In genomic region chr1:19453843-19454242, GRCh38 we compare ENCODE assay signal across 11 cellular contexts. TPM values are rescaled to one million over a fixed set of nuclear protein-coding genes. Genes with fewer than 3 reads are reported as not detected.
A peak's percentile ranks its signal among the peaks of the same experiment; 100 is the strongest.
DNase-seq lines count a peak whose midpoint lies in the region; ATAC-seq and TF ChIP-seq lines count a peak whose summit lies in the region.
"Had no signal": no experiment of that assay in that cellular context is flagged by ENCODE, and none has a peak within 500 bp of the region (broad histone marks: within the 10 kb centered on the region; RNA-seq: fewer than 3 reads in every experiment).

No MANE protein-coding gene starts in this region.

- no peak for TF ChIP-seq CTCF in CD4-positive, alpha-beta T cell (IDR thresholded peaks at IDR 0.05)
- TF ChIP-seq CTCF in Peyer's patch (IDR thresholded peaks at IDR 0.05) (no peak), glutamatergic neuron (IDR thresholded peaks at IDR 0.05; ENCODE audit: partially characterized antibody, unreplicated experiment) (no peak), sigmoid colon (IDR thresholded peaks at IDR 0.05) (no peak)

- CTCF ChIA-PET in CD4-positive, alpha-beta T cell (lab: Charles Lee): no interaction called here

- peaks cover 0 to 4% (median 0%) of the 10 kb centered on the region in 3 donors for H3K36me3 ChIP-seq in Peyer's patch
- no peaks in the 10 kb centered on the region for H3K36me3 ChIP-seq in sigmoid colon

- H3K4me1 Mint-ChIP-seq in CD4-positive, alpha-beta T cell (ENCODE audit: low read depth): peaks cover 87% of the 10 kb centered on the region
- H3K4me1 Mint-ChIP-seq in glutamatergic neuron (ENCODE audit: low read depth, unreplicated experiment): peaks cover 74% of the 10 kb centered on the region

- no peaks in the 10 kb centered on the region for H3K9me3 ChIP-seq in CD4-positive, alpha-beta T cell (ENCODE audit: control insufficient read depth, low read length)
- H3K9me3 ChIP-seq in Peyer's patch: no peaks in the 10 kb centered on the region
- H3K9me3 ChIP-seq in sigmoid colon: no peaks in the 10 kb centered on the region
- H3K9me3 ChIP-seq: body of pancreas had no signal

- POLR2A ChIA-PET in CD4-positive, alpha-beta T cell (lab: Charles Lee): interaction anchor here (0.9 to 1.7 kb wide), 6 partner anchors 8 to 143 kb away, joined by 3 to 12 read pairs (median 5); a partner anchor contains a TSS

- TF ChIP-seq POLR2A in Peyer's patch (IDR thresholded peaks at IDR 0.05) (no peak), sigmoid colon (IDR thresholded peaks at IDR 0.05) (no peak)

- H3K4me1 ChIP-seq in Peyer's patch: peaks cover 13 to 96% (median 39%) of the 10 kb centered on the region in 4 donors
- H3K4me1 ChIP-seq in sigmoid colon: peaks cover 0 to 100% (median 99%) of the 10 kb centered on the region in 4 donors

- H3K27ac ChIP-seq in CD4-positive, alpha-beta T cell (ENCODE audit: low read depth, low read length): no peak overlapping the region
- peak overlapping the region in 3 of 4 donors; percentile 42 to 77 (median 68) for H3K27ac ChIP-seq in Peyer's patch
- H3K27ac ChIP-seq in sigmoid colon: peak overlapping the region; percentile 85 to 98 (median 91)
- H3K27ac ChIP-seq: VCaP had no signal

- H3K36me3 Mint-ChIP-seq in CD4-positive, alpha-beta T cell (ENCODE audit: low read depth): peaks cover 35% of the 10 kb centered on the region
- H3K36me3 Mint-ChIP-seq in glutamatergic neuron (ENCODE audit: unreplicated experiment): no peaks in the 10 kb centered on the region

- DNase-seq in CD4-positive, alpha-beta T cell: no peak
- DNase-seq in Peyer's patch: no peak
- peak; percentile 46 for DNase-seq in glutamatergic neuron
- peak; percentile 64 for DNase-seq in sigmoid colon
- no peak for DNase-seq in activated CD4-positive, alpha-beta T cell treated with anti-CD3 and anti-CD28 coated beads for 48 hours
- DNase-seq in HT-29 (ENCODE audit: low spot score): no peak
- no peak for DNase-seq in NCI-H1092 (lab: John Stamatoyannopoulos, UW)
- DNase-seq: body of pancreas, DND-41 had no signal

- no peaks in the 10 kb centered on the region for H3K9me3 Mint-ChIP-seq in CD4-positive, alpha-beta T cell
- H3K9me3 Mint-ChIP-seq in glutamatergic neuron (ENCODE audit: unreplicated experiment): peaks cover 9% of the 10 kb centered on the region

- peak overlapping the region; percentile 52 for H3K4me3 Mint-ChIP-seq in CD4-positive, alpha-beta T cell
- peak overlapping the region; percentile 77 for H3K4me3 Mint-ChIP-seq in glutamatergic neuron (ENCODE audit: unreplicated experiment)

- no peaks in the 10 kb centered on the region for H3K27me3 Mint-ChIP-seq in CD4-positive, alpha-beta T cell
- H3K27me3 Mint-ChIP-seq in glutamatergic neuron (ENCODE audit: unreplicated experiment): peaks cover 9% of the 10 kb centered on the region

- 49 to 81% methylated on average over 4 of the region's 4 CpGs for WGBS in sigmoid colon, 2 donors

- ATAC-seq in CD4-positive, alpha-beta T cell (ENCODE audit: poor library complexity): no peak
- no peak for ATAC-seq in HG03520 (IDR thresholded peaks at IDR 0.05; ENCODE audit: unreplicated experiment)
- ATAC-seq: body of pancreas had no signal

- intact Hi-C loops in CD4-positive, alpha-beta T cell (cut with DNase I, micrococcal nuclease): no loop called here
- intact Hi-C loops in sigmoid colon (cut with DNase I): no loop called here

- peak overlapping the region; percentile 86 for H3K27ac Mint-ChIP-seq in CD4-positive, alpha-beta T cell
- H3K27ac Mint-ChIP-seq in glutamatergic neuron (ENCODE audit: unreplicated experiment): peak overlapping the region; percentile 98

- TF ChIP-seq EP300 in sigmoid colon (IDR thresholded peaks at IDR 0.05): no peak

- no peak overlapping the region for H3K4me3 ChIP-seq in Peyer's patch
- H3K4me3 ChIP-seq in sigmoid colon: no peak overlapping the region
- H3K4me3 ChIP-seq: body of pancreas had no signal

- no peaks in the 10 kb centered on the region for H3K27me3 ChIP-seq in CD4-positive, alpha-beta T cell (ENCODE audit: control insufficient read depth, insufficient read depth, low read length)
- H3K27me3 ChIP-seq in Peyer's patch (no peaks in the 10 kb centered on the region), sigmoid colon (no peaks in the 10 kb centered on the region)
- H3K27me3 ChIP-seq: body of pancreas had no signal

RNA-seq across cellular contexts. Expression of gene CAPZB, which starts 31.5 kb away (rescaled TPM):
- 100 to 1,000 TPM; 168 to 173 TPM for total RNA-seq in CD4-positive, alpha-beta T cell
- total RNA-seq in Peyer's patch (100 to 1,000 TPM; 107 to 210 (median 119) TPM), glutamatergic neuron (ENCODE audit: unreplicated experiment) (326 TPM), sigmoid colon (100 to 1,000 TPM; 128 to 214 (median 145) TPM)
- 100 to 1,000 TPM; 372 to 454 (median 393) TPM for polyA plus RNA-seq in sigmoid colon
- 71.9 and 87.3 TPM in 2 replicates for total RNA-seq in HT-29 (2014; rRNA removed; shearing (Covaris generic))

Comparison
In these comparisons a context has a peak if more than half of its experiments do, and no peak if none do; other contexts are left out.
1. DNase-seq: peak in glutamatergic neuron (single experiment) and sigmoid colon (single experiment); none in CD4-positive, alpha-beta T cell (0 of 10), Peyer's patch (0 of 3), activated CD4-positive, alpha-beta T cell treated with anti-CD3 and anti-CD28 coated beads for 48 hours (single experiment), HT-29 (single experiment) and NCI-H1092 (single experiment).